9 cellular contexts compared by ENCODE assay signal in the genomic region with DNA sequence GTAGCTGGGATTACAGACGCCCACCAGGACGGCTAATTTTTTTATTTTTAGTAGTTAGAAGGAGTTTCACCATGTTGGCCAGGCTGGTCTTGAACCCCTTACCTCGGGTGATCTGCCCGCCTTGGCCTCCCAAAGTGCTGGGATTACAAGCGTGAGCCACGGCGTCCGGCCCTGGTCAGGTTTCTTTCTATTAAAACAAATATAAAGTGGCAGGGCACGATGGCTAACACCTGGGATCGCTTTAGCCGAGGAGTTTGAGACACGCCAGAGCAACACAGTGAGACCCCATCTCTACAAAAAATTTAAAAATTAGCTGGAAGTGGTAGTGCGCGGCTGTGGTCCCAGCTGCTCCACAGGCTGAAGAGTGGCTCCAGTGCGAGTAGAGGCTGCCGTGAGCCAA. TPM values are rescaled to one million over a fixed set of nuclear protein-coding genes. Genes with fewer than 3 reads are reported as not detected.
DNase-seq lines count a peak whose midpoint lies in the region; ATAC-seq and TF ChIP-seq lines count a peak whose summit lies in the region.
"Had no signal": no experiment of that assay in that cellular context is flagged by ENCODE, and none has a peak within 500 bp of the region (broad histone marks: within the 10 kb centered on the region; RNA-seq: fewer than 3 reads in every experiment).

No MANE protein-coding gene starts in this region.

- TF ChIP-seq CTCF in PC-9 (conservative IDR thresholded peaks at IDR 0.05) = no peak
- TF ChIP-seq CTCF in fibroblast of mammary gland (conservative IDR thresholded peaks at IDR 0.05; ENCODE audit: control insufficient read depth, insufficient read depth, low read depth, low read length) = no peak
- no peak for TF ChIP-seq CTCF in prostate gland (IDR thresholded peaks at IDR 0.05)
- no peak for TF ChIP-seq CTCF in GM13976 (IDR thresholded peaks at IDR 0.05; ENCODE audit: borderline replicate concordance, control extremely low read depth, extremely low read depth, insufficient read depth, missing control alignments)

- 65% methylated on average over 16 of the region's 16 CpGs for WGBS in prostate gland

- H3K4me2 ChIP-seq in PC-9 = peak overlapping the region; percentile 79

- peaks cover 6% of the 10 kb centered on the region for H3K36me3 ChIP-seq in CD4-positive, alpha-beta memory T cell (ENCODE audit: insufficient read depth, low read length)
- H3K36me3 ChIP-seq in PC-9 (ENCODE audit: low read depth) (0 out of 2 replicates have a peak, but pooled peaks cover 8% of the 10 kb centered on the region), prostate gland (no peaks in the 10 kb centered on the region)

- H2AFZ ChIP-seq in PC-9 = no peak overlapping the region

- H3K4me3 ChIP-seq in CD4-positive, alpha-beta memory T cell (ENCODE audit: low read length in 2 of 2) = no peak overlapping the region
- H3K4me3 ChIP-seq in PC-9 = peak overlapping the region; percentile 84; the same call in 1 of the 2 replicates
- H3K4me3 ChIP-seq in fibroblast of mammary gland (ENCODE audit: control insufficient read depth, low read depth, low read length) = peak overlapping the region; percentile 96
- H3K4me3 ChIP-seq in prostate gland = peak overlapping the region in 1 of 2 donors; percentile 79

- in situ Hi-C loops in GM13976 (cut with MboI; ENCODE audit: low sequenced_read_pairs, unreplicated experiment) = no loop called here

- no peak for ATAC-seq in esophagus mucosa
- ATAC-seq in GM21786 (IDR thresholded peaks at IDR 0.05; ENCODE audit: unreplicated experiment) = no peak

- no TSS peak for BruUV-seq in PC-9 (replicated peaks; lab: Mats Ljungman, UMichigan)

- peaks cover 28% of the 10 kb centered on the region for H3F3A ChIP-seq in PC-9 (ENCODE audit: insufficient read depth, low read depth)

- no peaks in the 10 kb centered on the region for H3K27me3 ChIP-seq in CD4-positive, alpha-beta memory T cell (ENCODE audit: insufficient read depth, low read length)
- H3K27me3 ChIP-seq in PC-9 (ENCODE audit: insufficient read depth, low read depth) = no peaks in the 10 kb centered on the region
- no peaks in the 10 kb centered on the region for H3K27me3 ChIP-seq in prostate gland (replicated peaks; ENCODE audit: insufficient read depth)

- peaks cover 43% of the 10 kb centered on the region for H3K4me1 ChIP-seq in CD4-positive, alpha-beta memory T cell (ENCODE audit: insufficient read depth, low read length)
- H3K4me1 ChIP-seq in PC-9 (replicated peaks; ENCODE audit: insufficient read depth) = peaks cover 24% of the 10 kb centered on the region
- H3K4me1 ChIP-seq in prostate gland (replicated peaks) = peaks cover 3% of the 10 kb centered on the region

- CTCF ChIA-PET in CD4-positive, alpha-beta memory T cell (lab: Charles Lee; ENCODE audit: partially characterized antibody) = no interaction called here
- CTCF ChIA-PET in PC-9 (lab: Charles Lee) = no interaction called here

- peaks cover 0 to 24% of the 10 kb centered on the region in 2 donors for H3K36me3 Mint-ChIP-seq in CD4-positive, alpha-beta memory T cell

- H3K27me3 Mint-ChIP-seq in CD4-positive, alpha-beta memory T cell = no peaks in the 10 kb centered on the region
- H3K27me3 Mint-ChIP-seq: dendritic cell treated with granulocyte-macrophage colony-stimulating factor and Interleukin-4, amounts not matched to agents 40 ng/mL and 50 ng/mL, for 4 days had no signal

- no peak for TF ChIP-seq POLR2A in prostate gland (IDR thresholded peaks at IDR 0.05)

- no peaks in the 10 kb centered on the region for H4K20me1 ChIP-seq in PC-9 (ENCODE audit: insufficient read depth)

- peak overlapping the region; percentile 95 for H3K27ac ChIP-seq in CD4-positive, alpha-beta memory T cell (ENCODE audit: low read depth, low read length)
- H3K27ac ChIP-seq in PC-9 (peak overlapping the region; percentile 45; the same call in 1 of the 2 replicates), prostate gland (peak overlapping the region; percentile 91 to 93)

- intact Hi-C loops in CD4-positive, alpha-beta memory T cell (cut with micrococcal nuclease) = loop anchor here (1.0 to 5.0 kb wide), 3 partner anchors 50 to 211 kb away; a partner anchor contains a TSS
- intact Hi-C loops in PC-9 (cut with micrococcal nuclease; ENCODE audit: unreplicated experiment) = loop anchor here (1.0 to 5.0 kb wide), 2 partner anchors 34 to 51 kb away; a partner anchor contains a TSS
- intact Hi-C loops in prostate gland (cut with DNase I) = loop anchor here (5.0 kb wide), 1 partner anchor 36 kb away; a partner anchor contains a TSS

- H3K9me2 ChIP-seq in PC-9 (ENCODE audit: insufficient read depth) = no peaks in the 10 kb centered on the region

- no peak overlapping the region for H3K4me3 Mint-ChIP-seq in CD4-positive, alpha-beta memory T cell

- peaks cover 0 to 5% (median 0%) of the 10 kb centered on the region in 8 donors for H3K9me3 Mint-ChIP-seq in CD4-positive, alpha-beta memory T cell
- H3K9me3 Mint-ChIP-seq: dendritic cell treated with granulocyte-macrophage colony-stimulating factor and Interleukin-4, amounts not matched to agents 40 ng/mL and 50 ng/mL, for 4 days had no signal

- POLR2A ChIA-PET in CD4-positive, alpha-beta memory T cell (lab: Charles Lee; ENCODE audit: partially characterized antibody) = interaction anchor here (1.3 to 4.3 kb wide), 4 partner anchors 34 to 99 kb away, joined by 4 to 46 read pairs (median 21); a partner anchor contains a TSS
- POLR2A ChIA-PET in PC-9 (lab: Charles Lee; ENCODE audit: unreplicated experiment) = no interaction called here

- peaks cover 23 to 65% (median 45%) of the 10 kb centered on the region in 4 donors for H3K4me1 Mint-ChIP-seq in CD4-positive, alpha-beta memory T cell

- no peaks in the 10 kb centered on the region for H3K9me3 ChIP-seq in CD4-positive, alpha-beta memory T cell (ENCODE audit: control insufficient read depth in 1 of 2, low read length in 2 of 2)
- H3K9me3 ChIP-seq in PC-9 (ENCODE audit: insufficient read depth, low read depth) = no peaks in the 10 kb centered on the region
- H3K9me3 ChIP-seq in prostate gland = no peaks in the 10 kb centered on the region

- peak overlapping the region in 4 of 7 donors; percentile 31 to 100 (median 83) for H3K27ac Mint-ChIP-seq in CD4-positive, alpha-beta memory T cell

- peaks cover 34% of the 10 kb centered on the region for H3K79me2 ChIP-seq in PC-9 (ENCODE audit: low read depth)

- no peak for DNase-seq in CD4-positive, alpha-beta memory T cell
- no peak for DNase-seq in PC-9
- no peak for DNase-seq in fibroblast of mammary gland (ENCODE audit: low read depth)
- DNase-seq in prostate gland (ENCODE audit: low spot score) = no peak
- no peak for DNase-seq in GM13976 (ENCODE audit: low spot score)
- DNase-seq in Ammon's horn (ENCODE audit: low spot score) = no peak

RNA-seq across cellular contexts. Expression of a gene that starts 1.5 kb away (rescaled TPM):
- total RNA-seq in CD4-positive, alpha-beta memory T cell = 10 to 100 TPM; 41.8 to 48.8 TPM
- 10 to 100 TPM; 10.7 to 22.9 TPM for polyA plus RNA-seq in CD4-positive, alpha-beta memory T cell
- total RNA-seq in PC-9 (2021) = 92.2 and 99.6 TPM in 2 replicates
- 100 to 1,000 TPM in 1 of 2 donors, 10 to 100 TPM in 1; 38.4 to 173 TPM for total RNA-seq in prostate gland
- total RNA-seq in esophagus mucosa = 25.6 TPM

RNA-seq across cellular contexts. Expression of a gene that starts 3.5 kb away (rescaled TPM):
- 10 to 100 TPM; 22.4 to 24.1 TPM for total RNA-seq in CD4-positive, alpha-beta memory T cell
- 1 to 10 TPM; 4.9 to 7.4 TPM for polyA plus RNA-seq in CD4-positive, alpha-beta memory T cell
- total RNA-seq in PC-9 (2021) (50.0 and 60.4 TPM in 2 replicates), prostate gland (10 to 100 TPM; 39.2 to 45.4 TPM), esophagus mucosa (8.3 TPM)

RNA-seq across cellular contexts. Expression of a gene that starts 34.3 kb away (rescaled TPM):
- total RNA-seq in CD4-positive, alpha-beta memory T cell = 100 to 1,000 TPM; 150 to 156 TPM
- polyA plus RNA-seq in CD4-positive, alpha-beta memory T cell = 10 to 100 TPM; 40.7 to 57.9 TPM
- total RNA-seq in PC-9 (2021) (151 and 155 TPM in 2 replicates), prostate gland (100 to 1,000 TPM; 179 to 252 TPM), esophagus mucosa (58.5 TPM)

RNA-seq across cellular contexts. Expression of a gene that starts 49.8 kb away (rescaled TPM):
- 10 to 100 TPM; 55.5 to 56.2 TPM for total RNA-seq in CD4-positive, alpha-beta memory T cell
- polyA plus RNA-seq in CD4-positive, alpha-beta memory T cell = 1 to 10 TPM; 2.6 to 9.5 TPM
- total RNA-seq in PC-9 (2021) (91.8 and 95.1 TPM in 2 replicates), prostate gland (100 to 1,000 TPM in 1 of 2 donors, 10 to 100 TPM in 1; 62.7 to 252 TPM), esophagus mucosa (54.0 TPM)

RNA-seq across cellular contexts. Expression of a gene that starts 50.8 kb away (rescaled TPM):
- total RNA-seq in CD4-positive, alpha-beta memory T cell = 100 to 1,000 TPM; 171 to 192 TPM
- 10 to 100 TPM; 28.9 to 33.9 TPM for polyA plus RNA-seq in CD4-positive, alpha-beta memory T cell
- total RNA-seq in PC-9 (2021) = 82.7 and 85.6 TPM in 2 replicates
- 100 to 1,000 TPM in 1 of 2 donors, 10 to 100 TPM in 1; 64.9 to 128 TPM for total RNA-seq in prostate gland
- 29.2 TPM for total RNA-seq in esophagus mucosa

Comparison
In these comparisons a context has a peak if more than half of its experiments do, and no peak if none do; other contexts are left out.
1. H3K27ac ChIP-seq: peak in every context shown above with its lines; median percentile 95 in CD4-positive, alpha-beta memory T cell; 92 in prostate gland; 45 in PC-9.
2. H3K4me3 ChIP-seq: peak in PC-9 (single experiment) and fibroblast of mammary gland (single experiment); none in CD4-positive, alpha-beta memory T cell (0 of 2).